Comparison of ENCODE assay signal across 8 cellular contexts in genomic region chr4:7960017-7960789, GRCh38. TPM values are rescaled to one million over a fixed set of nuclear protein-coding genes. Genes with fewer than 3 reads are reported as not detected.
DNase-seq lines count a peak whose midpoint lies in the region; ATAC-seq and TF ChIP-seq lines count a peak whose summit lies in the region.

No MANE protein-coding gene starts in this region.

- no peak overlapping the region for H2AFZ ChIP-seq in mammary epithelial cell (ENCODE audit: low read depth, low read length)

- H3K9me3 Mint-ChIP-seq in nephron, result no peaks in the 10 kb centered on the region

- 90% methylated on average over 10 of the region's 11 CpGs for WGBS in mammary epithelial cell (ENCODE audit: low coverage, missing lambda C conversion rate)

- no peak overlapping the region for H3K4me3 Mint-ChIP-seq in nephron

- H3K9me3 ChIP-seq in AG04450 (ENCODE audit: control insufficient read depth, insufficient read depth, low read length), result no peaks in the 10 kb centered on the region
- H3K9me3 ChIP-seq in mammary epithelial cell (replicated peaks; ENCODE audit: insufficient read depth, low read length), result no peaks in the 10 kb centered on the region

- peaks cover 37% of the 10 kb centered on the region for H3K4me1 Mint-ChIP-seq in nephron

- no peak for ATAC-seq in GM19395 (IDR thresholded peaks at IDR 0.05; ENCODE audit: unreplicated experiment)
- ATAC-seq in HG03045 (IDR thresholded peaks at IDR 0.05; ENCODE audit: unreplicated experiment), result no peak

- H3K27me3 ChIP-seq in AG04450 (ENCODE audit: control insufficient read depth, insufficient read depth, low read length), result peaks cover 2% of the 10 kb centered on the region
- no peaks in the 10 kb centered on the region for H3K27me3 ChIP-seq in mammary epithelial cell (ENCODE audit: insufficient read depth, low read length)

- no peaks in the 10 kb centered on the region for H3K79me2 ChIP-seq in mammary epithelial cell (ENCODE audit: insufficient read depth, low read length)

- dilution Hi-C loops in mammary epithelial cell (cut with HindIII; ENCODE audit: low sequenced_read_pairs), result no loop called here

- H3K4me2 ChIP-seq in mammary epithelial cell (ENCODE audit: insufficient read depth, low read depth, low read length), result no peak overlapping the region

- no peaks in the 10 kb centered on the region for H4K20me1 ChIP-seq in mammary epithelial cell (ENCODE audit: insufficient read depth, low read length)

- peak overlapping the region; percentile 96 for H3K27ac ChIP-seq in AG04450 (ENCODE audit: low read depth, low read length)
- no peak overlapping the region for H3K27ac ChIP-seq in mammary epithelial cell (ENCODE audit: insufficient read depth, low read depth, low read length)

- intact Hi-C loops in mammary epithelial cell (cut with micrococcal nuclease), result no loop called here

- DNase-seq in AG04450 (ENCODE audit: low read depth, low spot score), result no peak
- DNase-seq in NCI-H2171 (lab: John Stamatoyannopoulos, UW), result peak; percentile 36
- DNase-seq in mammary epithelial cell, result no peak
- DNase-seq in HUDEP-2 (lab: John Stamatoyannopoulos, UW; ENCODE audit: unreplicated experiment in 76 of 76), result no peak
- DNase-seq in NCI-H1417 (lab: John Stamatoyannopoulos, UW), result no peak

- peaks cover 26% of the 10 kb centered on the region for H3K4me1 ChIP-seq in mammary epithelial cell (ENCODE audit: insufficient read depth, low read length)

- no peaks in the 10 kb centered on the region for H3K36me3 ChIP-seq in mammary epithelial cell (ENCODE audit: insufficient read depth, low read length)

- in situ Hi-C loops in mammary epithelial cell (cut with MboI; ENCODE audit: low sequenced_read_pairs in 2 of 2), result no loop called here

- CTCF ChIA-PET in AG04450 (lab: Charles Lee) (interaction anchor here (0.6 to 1.8 kb wide), 4 partner anchors 14 to 156 kb away, joined by 3 to 7 read pairs (median 4); no protein-coding TSS in a partner anchor), mammary epithelial cell (lab: Charles Lee; ENCODE audit: low non-redundant PET) (no interaction called here)

- TSS peak; percentile 81 for BruUV-seq in mammary epithelial cell (replicated peaks; lab: Mats Ljungman, UMichigan)

- no peak for TF ChIP-seq CTCF in AG04450 (IDR thresholded peaks at IDR 0.05; ENCODE audit: low read depth, low read length)
- TF ChIP-seq CTCF in mammary epithelial cell (conservative IDR thresholded peaks at IDR 0.05 in 1 of 2, IDR thresholded peaks at IDR 0.05 in 1 of 2; ENCODE audit: extremely low read depth in 1 of 2, insufficient read depth in 1 of 2, low read depth in 1 of 2, low read length in 2 of 2), result no peak
- TF ChIP-seq CTCF in nephron (IDR thresholded peaks at IDR 0.05; ENCODE audit: unreplicated experiment in 3 of 3), result no peak

- H3K9ac ChIP-seq in mammary epithelial cell (ENCODE audit: insufficient read depth, low read length), result no peak overlapping the region

- H3K36me3 Mint-ChIP-seq in nephron (ENCODE audit: low read depth), result no peaks in the 10 kb centered on the region

- POLR2A ChIA-PET in AG04450 (lab: Yijun Ruan, JAX), result interaction anchor here (0.7 to 1.1 kb wide), 3 partner anchors 21 to 444 kb away, joined by 3 to 4 read pairs (median 3); partner anchors contain the start of gene AFAP1

- no peaks in the 10 kb centered on the region for H3K27me3 Mint-ChIP-seq in nephron (ENCODE audit: low read depth)

- H3K27ac Mint-ChIP-seq in nephron, result peak overlapping the region; percentile 89 to 95 (median 91)

- H3K4me3 ChIP-seq in AG04450 (ENCODE audit: low read depth, low read length), result no peak overlapping the region
- no peak overlapping the region for H3K4me3 ChIP-seq in mammary epithelial cell (replicated peaks in 1 of 3; ENCODE audit: insufficient read depth in 1 of 3, low read depth in 2 of 3, low read length in 3 of 3)

RNA-seq across cellular contexts. Expression of gene AFAP1, which starts 20.5 kb away (rescaled TPM):
- polyA plus RNA-seq in AG04450 (2011; rRNA removed) (57.9 and 61.7 TPM in 2 replicates), mammary epithelial cell (13.4 TPM)
- polyA minus RNA-seq in AG04450 (2011; rRNA and poly(A)+ RNA removed), result 77.9 and 84.3 TPM in 2 replicates
- 10 to 100 TPM; 22.9 to 36.0 TPM for total RNA-seq in mammary epithelial cell
- polyA minus RNA-seq in mammary epithelial cell, result 20.1 TPM
